Comparison of ENCODE assay signal across 24 cellular contexts in the genomic region with DNA sequence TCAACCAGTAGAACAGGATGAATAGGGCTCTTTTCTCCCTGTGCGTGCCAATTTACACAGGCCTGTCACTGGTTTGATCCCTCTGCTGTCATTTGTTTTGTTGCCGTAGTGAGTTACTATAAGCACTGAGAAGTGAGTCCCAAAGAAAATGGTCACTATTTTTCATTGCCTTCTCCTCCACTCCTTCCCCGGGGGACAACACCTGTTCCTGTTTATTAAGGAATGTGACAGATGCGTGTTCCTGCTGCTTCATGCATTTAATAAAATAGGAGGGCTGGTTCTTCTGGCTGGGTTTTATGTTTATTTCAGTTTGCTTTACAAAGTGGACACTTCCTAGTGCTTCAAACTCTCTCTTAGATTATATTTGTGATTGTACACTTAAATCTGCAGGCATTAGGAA.
"Had no signal": no experiment of that assay in that cellular context is flagged by ENCODE, and none has a peak within 500 bp of the region (broad histone marks: within the 10 kb centered on the region; RNA-seq: fewer than 3 reads in every experiment).

No MANE protein-coding gene starts in this region.

- H3K4me1 Mint-ChIP-seq: activated B cell treated with CpG ODN at 0.5 μM for 24 hours; stimulated activated memory B cell treated with anti-CD40 and anti-IgM and Interleukin-4, amounts not matched to agents 10 μg/mL and 1 μg/mL and 100 μg/mL, for 72 hours; stimulated activated naive CD8-positive, alpha-beta T cell treated with anti-CD3 and anti-CD28 coated beads, Interleukin-15, amount 100 ng/mL, for 72 hours had no signal

- H3K4me1 ChIP-seq: upper lobe of right lung had no signal

- H3K4me3 Mint-ChIP-seq: activated B cell treated with CpG ODN at 0.5 μM for 24 hours; activated CD8-positive, alpha-beta T cell treated with anti-CD3 and anti-CD28 coated beads for 36 hours; activated T-cell treated with anti-CD3 and anti-CD28 coated beads, Interleukin-2, amount 50 U/mL, for 4 hours; activated T-helper 17 cell treated with anti-CD3 and anti-CD28 coated beads, Interleukin-2, amount 50 U/mL, for 72 hours; endodermal cell; naive thymus-derived CD4-positive, alpha-beta T cell; stimulated activated memory B cell treated with anti-CD40 and anti-IgM and Interleukin-4, amounts not matched to agents 10 μg/mL and 1 μg/mL and 100 μg/mL, for 72 hours; stimulated activated naive CD8-positive, alpha-beta T cell treated with anti-CD3 and anti-CD28 coated beads, Interleukin-15, amount 100 ng/mL, for 72 hours had no signal

- H3K36me3 ChIP-seq: ovary, upper lobe of right lung had no signal

- DNase-seq: activated B cell treated with CpG ODN at 0.5 μM for 24 hours; activated CD4-positive, alpha-beta T cell treated with anti-CD3 and anti-CD28 coated beads, Interleukin-2, amount 50 U/mL, for 1 hour; activated CD8-positive, alpha-beta T cell treated with anti-CD3 and anti-CD28 coated beads for 36 hours; activated gamma-delta T cell treated with Interleukin-2 at 50 U/mL for 16 hours; activated naive CD4-positive, alpha-beta T cell treated with anti-CD3 and anti-CD28 coated beads, Interleukin-2, amount 50 U/mL, for 16 hours; activated T-cell treated with anti-CD3 and anti-CD28 coated beads, Interleukin-2, amount 50 U/mL, for 4 hours; amygdala; central memory CD4-positive, alpha-beta T cell; endodermal cell; foreskin fibroblast; left cardiac atrium; left ventricle myocardium superior; naive thymus-derived CD4-positive, alpha-beta T cell; ovary; retina; small intestine; stimulated activated CD4-positive, alpha-beta T cell treated with anti-CD3 and anti-CD28 coated beads, Interleukin-1b, Interleukin-23, amount 100 ng/mL, for 48 hours; stimulated activated CD4-positive, alpha-beta T cell treated with anti-CD3 and anti-CD28 coated beads, Interleukin-4, amount 100 ng/mL, for 4 hours; stimulated activated CD8-positive, alpha-beta memory T cell treated with anti-CD3 and anti-CD28 coated beads, Interleukin-4, amount 100 ng/mL, for 48 hours; stimulated activated naive CD8-positive, alpha-beta T cell treated with anti-CD3 and anti-CD28 coated beads, Interleukin-15, amount 100 ng/mL, for 72 hours; upper lobe of right lung had no signal

- H3K4me3 ChIP-seq: ovary, upper lobe of right lung had no signal

- H3K9me3 ChIP-seq: ovary, upper lobe of right lung had no signal

- H3K9me3 Mint-ChIP-seq: activated B cell treated with CpG ODN at 0.5 μM for 24 hours; activated CD8-positive, alpha-beta T cell treated with anti-CD3 and anti-CD28 coated beads for 36 hours; activated T-cell treated with anti-CD3 and anti-CD28 coated beads, Interleukin-2, amount 50 U/mL, for 4 hours; activated T-helper 17 cell treated with anti-CD3 and anti-CD28 coated beads, Interleukin-2, amount 50 U/mL, for 72 hours; endodermal cell; naive thymus-derived CD4-positive, alpha-beta T cell; stimulated activated memory B cell treated with anti-CD40 and anti-IgM and Interleukin-4, amounts not matched to agents 10 μg/mL and 1 μg/mL and 100 μg/mL, for 72 hours; stimulated activated naive CD8-positive, alpha-beta T cell treated with anti-CD3 and anti-CD28 coated beads, Interleukin-15, amount 100 ng/mL, for 72 hours had no signal

- H3K27me3 ChIP-seq: ovary had no signal

- H3K36me3 Mint-ChIP-seq: stimulated activated memory B cell treated with anti-CD40 and anti-IgM and Interleukin-4, amounts not matched to agents 10 μg/mL and 1 μg/mL and 100 μg/mL, for 72 hours had no signal

- H3K27ac ChIP-seq: ovary, upper lobe of right lung had no signal

- H3K27ac Mint-ChIP-seq: activated B cell treated with CpG ODN at 0.5 μM for 24 hours; activated CD8-positive, alpha-beta T cell treated with anti-CD3 and anti-CD28 coated beads for 36 hours; activated T-helper 17 cell treated with anti-CD3 and anti-CD28 coated beads, Interleukin-2, amount 50 U/mL, for 72 hours; endodermal cell; progenitor cell of endocrine pancreas; stimulated activated memory B cell treated with anti-CD40 and anti-IgM and Interleukin-4, amounts not matched to agents 10 μg/mL and 1 μg/mL and 100 μg/mL, for 72 hours had no signal
